13 cellular contexts compared by ENCODE assay signal in the genomic region with DNA sequence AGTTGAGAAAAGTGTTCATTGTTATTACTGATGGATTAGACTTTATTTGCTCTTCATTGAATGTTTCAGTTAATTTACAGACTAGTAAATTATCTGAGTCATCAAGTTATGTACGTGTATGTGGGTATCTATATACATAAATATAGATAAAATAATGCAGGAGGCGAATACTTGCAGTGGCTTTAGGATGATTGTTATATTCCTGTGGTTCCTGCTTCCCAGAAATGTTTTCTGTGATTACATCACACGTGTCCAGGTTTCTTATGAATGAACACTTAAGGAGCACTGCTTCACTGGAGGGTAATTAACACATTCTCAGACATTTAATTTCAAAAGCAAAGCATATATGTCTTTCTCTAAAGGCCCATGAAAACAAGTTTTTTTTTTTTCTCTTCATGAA. TPM values are rescaled to one million over a fixed set of nuclear protein-coding genes. Genes with fewer than 3 reads are reported as not detected.
DNase-seq lines count a peak whose midpoint lies in the region; ATAC-seq and TF ChIP-seq lines count a peak whose summit lies in the region.
"Had no signal": no experiment of that assay in that cellular context is flagged by ENCODE, and none has a peak within 500 bp of the region (broad histone marks: within the 10 kb centered on the region; RNA-seq: fewer than 3 reads in every experiment).

No MANE protein-coding gene starts in this region.

- TF ChIP-seq CTCF in psoas muscle (IDR thresholded peaks at IDR 0.05), result no peak

- H3K9me3 ChIP-seq in psoas muscle, result no peaks in the 10 kb centered on the region

- ATAC-seq in esophagus mucosa (peak; percentile 45), psoas muscle (peak in 3 of 4 donors; percentile 17 to 54 (median 24)), GM18517 (IDR thresholded peaks at IDR 0.05; ENCODE audit: unreplicated experiment) (no peak)
- ATAC-seq: stimulated activated memory B cell treated with anti-CD40 and anti-IgM and Interleukin-4, amounts not matched to agents 10 μg/mL and 1 μg/mL and 100 μg/mL, for 72 hours had no signal

- H3K4me3 ChIP-seq in psoas muscle, result no peak overlapping the region

- peaks cover 41% of the 10 kb centered on the region for H3K4me1 ChIP-seq in psoas muscle

- no peaks in the 10 kb centered on the region for H3K36me3 ChIP-seq in psoas muscle (ENCODE audit: insufficient read depth in 1 of 2, low read depth in 1 of 2)

- no peaks in the 10 kb centered on the region for H3K27me3 ChIP-seq in psoas muscle (ENCODE audit: insufficient read depth in 3 of 3, low read length in 2 of 3)

- WGBS in psoas muscle, 3 donors, result 55 to 81% (median 60%) methylated on average over 3 of the region's 3 CpGs

- H3K27ac ChIP-seq in psoas muscle, result peak overlapping the region; percentile 78

- intact Hi-C loops in psoas muscle (cut with DNase I), result no loop called here

- DNase-seq in AG20443 (ENCODE audit: low spot score) (peak; percentile 28), RKO (ENCODE audit: low spot score) (peak; percentile 25), psoas muscle (no peak), NCI-H146 (lab: John Stamatoyannopoulos, UW) (no peak), KG1 (lab: John Stamatoyannopoulos, UW) (no peak)
- no peak for DNase-seq in activated CD4-positive, CD25-positive, alpha-beta regulatory T cell treated with anti-CD3 and anti-CD28 coated beads, Interleukin-2, amount 50 U/mL, for 72 hours
- DNase-seq: activated CD4-positive, alpha-beta T cell treated with anti-CD3 and anti-CD28 coated beads, Interleukin-2, amount 50 U/mL, for 48 hours; activated naive CD8-positive, alpha-beta T cell treated with anti-CD3 and anti-CD28 coated beads for 36 hours; CD4-positive, alpha-beta memory T cell; NCI-H2081 had no signal

RNA-seq across cellular contexts. Expression of gene YAP1, which starts 28.4 kb away (rescaled TPM):
- total RNA-seq in esophagus mucosa, result 95.2 TPM
- 100 to 1,000 TPM in 2 of 4 donors, 10 to 100 TPM in 2; 28.6 to 124 (median 82.3) TPM for total RNA-seq in psoas muscle
- polyA plus RNA-seq in psoas muscle, result 10 to 100 TPM; 11.5 to 42.3 (median 32.1) TPM
- polyA plus RNA-seq: CD4-positive, alpha-beta memory T cell had no signal

Comparison
In these comparisons a context has a peak if more than half of its experiments do, and no peak if none do; other contexts are left out.
1. DNase-seq: peak in AG20443 (single experiment) and RKO (single experiment); none in psoas muscle (0 of 2), NCI-H146 (single experiment), activated CD4-positive, CD25-positive, alpha-beta regulatory T cell treated with anti-CD3 and anti-CD28 coated beads, Interleukin-2, amount 50 U/mL, for 72 hours (single experiment) and KG1 (single experiment).